1 cellular context compared by ENCODE assay signal in the genomic region with DNA sequence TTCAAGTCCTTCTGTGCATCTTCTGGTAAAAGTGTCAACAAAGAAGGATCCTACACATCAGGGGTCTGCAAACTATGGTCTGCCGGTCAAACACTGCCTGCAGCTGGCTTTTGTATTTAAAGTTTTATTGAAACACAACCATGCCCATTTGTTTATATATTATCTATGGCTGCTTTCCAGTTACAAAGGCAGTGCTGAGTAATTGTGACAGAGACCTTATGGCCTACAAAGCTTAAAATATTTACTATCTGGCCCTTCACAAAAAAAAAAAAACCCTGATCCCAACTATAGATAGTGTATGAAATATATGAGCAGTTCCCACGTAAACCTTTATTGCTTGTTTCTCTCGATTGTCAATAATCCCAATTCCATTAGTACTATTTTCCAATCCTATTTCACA.
TF ChIP-seq lines count a peak whose summit lies in the region.

No MANE protein-coding gene starts in this region.

TF ChIP-seq in HEK293T, 16 proteins besides CTCF, POLR2A, EP300 and RAD21 (continued from another document):
- TF ChIP-seq FOXM1 (IDR thresholded peaks at IDR 0.05; ENCODE audit: borderline replicate concordance) (no peak), FOXA1 (IDR thresholded peaks at IDR 0.05) (no peak), NFRKB (IDR thresholded peaks at IDR 0.05) (no peak), CTBP1 (IDR thresholded peaks at IDR 0.05; ENCODE audit: borderline replicate concordance) (no peak)
